Comparison of ENCODE assay signal across 12 cellular contexts in genomic region chr15:59996498-59997041, GRCh38. TPM values are rescaled to one million over a fixed set of nuclear protein-coding genes. Genes with fewer than 3 reads are reported as not detected.
A peak's percentile ranks its signal among the peaks of the same experiment; 100 is the strongest.
DNase-seq lines count a peak whose midpoint lies in the region; ATAC-seq, FAIRE-seq and TF ChIP-seq lines count a peak whose summit lies in the region.
"Had no signal": no experiment of that assay in that cellular context is flagged by ENCODE, and none has a peak within 500 bp of the region (broad histone marks: within the 10 kb centered on the region; RNA-seq: fewer than 3 reads in every experiment).

No MANE protein-coding gene starts in this region.

- H3K27me3 Mint-ChIP-seq in activated CD4-positive, alpha-beta memory T cell treated with anti-CD3 and anti-CD28 coated beads for 36 hours, result peaks cover 92% of the 10 kb centered on the region

- H3K4me3 ChIP-seq in left ventricle myocardium inferior, result peak overlapping the region; percentile 50

- ATAC-seq in left ventricle myocardium superior (no peak), left colon (peak; percentile 48)

- H3K36me3 ChIP-seq in left ventricle myocardium inferior, result no peaks in the 10 kb centered on the region
- H3K36me3 ChIP-seq: BLaER1 treated with 17β-estradiol and CSF1 and Interleukin-3, amounts not matched to agents 10 nM and 100 nM had no signal

- H3K4me3 Mint-ChIP-seq in activated CD4-positive, alpha-beta memory T cell treated with anti-CD3 and anti-CD28 coated beads for 36 hours, result peak overlapping the region; percentile 68

- peak; percentile 55 for FAIRE-seq in urothelium cell line (lab: Jason Lieb, UNC)

- no peak for TF ChIP-seq CTCF in left ventricle myocardium inferior (IDR thresholded peaks at IDR 0.05; ENCODE audit: borderline replicate concordance)

- intact Hi-C loops in left ventricle myocardium inferior (cut with micrococcal nuclease) (no loop called here), left ventricle myocardium superior (cut with micrococcal nuclease) (no loop called here), left colon (cut with DNase I, micrococcal nuclease) (no loop called here)
- intact Hi-C loops in activated CD4-positive, alpha-beta memory T cell treated with anti-CD3 and anti-CD28 coated beads for 36 hours (cut with micrococcal nuclease), result loop anchor here (1.0 to 10.0 kb wide), 4 partner anchors 78 to 331 kb away; no protein-coding TSS in a partner anchor

- H3K27ac ChIP-seq in left ventricle myocardium inferior (replicated peaks), result no peak overlapping the region
- H3K27ac ChIP-seq: BLaER1 treated with 17β-estradiol and CSF1 and Interleukin-3, amounts not matched to agents 10 nM and 100 nM; HL-60; skin epidermis had no signal

- peaks cover 8% of the 10 kb centered on the region for H3K4me1 ChIP-seq in left ventricle myocardium inferior

- peak overlapping the region; percentile 28 for H3K27ac Mint-ChIP-seq in activated CD4-positive, alpha-beta memory T cell treated with anti-CD3 and anti-CD28 coated beads for 36 hours

- no peak for DNase-seq in left ventricle myocardium inferior
- no peak for DNase-seq in left ventricle myocardium superior
- DNase-seq in activated CD4-positive, alpha-beta memory T cell treated with anti-CD3 and anti-CD28 coated beads for 36 hours, result peak; percentile 26
- no peak for DNase-seq in left colon
- DNase-seq in urothelium cell line (ENCODE audit: low spot score), result no peak
- DNase-seq in NCI-H510A treated with DMSO at 0.1 percent for 48 hours (lab: John Stamatoyannopoulos, UW), result no peak
- DNase-seq in glomerular visceral epithelial cell (ENCODE audit: extremely low spot score), result no peak
- no peak for DNase-seq in HCEC 1CT
- DNase-seq: GOT3 had no signal

- peaks cover 2% of the 10 kb centered on the region for H3K36me3 Mint-ChIP-seq in activated CD4-positive, alpha-beta memory T cell treated with anti-CD3 and anti-CD28 coated beads for 36 hours

- H3K27me3 ChIP-seq in left ventricle myocardium inferior (ENCODE audit: low read depth), result peaks cover 100% of the 10 kb centered on the region

- H3K9me3 Mint-ChIP-seq in activated CD4-positive, alpha-beta memory T cell treated with anti-CD3 and anti-CD28 coated beads for 36 hours, result no peaks in the 10 kb centered on the region

- peaks cover 49% of the 10 kb centered on the region for H3K4me1 Mint-ChIP-seq in activated CD4-positive, alpha-beta memory T cell treated with anti-CD3 and anti-CD28 coated beads for 36 hours (ENCODE audit: low read depth)

- H3K9me3 ChIP-seq in left ventricle myocardium inferior (replicated peaks), result no peaks in the 10 kb centered on the region

- CTCF ChIA-PET in activated CD4-positive, alpha-beta memory T cell treated with anti-CD3 and anti-CD28 coated beads for 36 hours (lab: Charles Lee), result interaction anchor here (0.7 to 4.1 kb wide), 8 partner anchors 8 to 331 kb away, joined by 3 to 34 read pairs (median 6); partner anchors contain the start of gene FOXB1

- POLR2A ChIA-PET in activated CD4-positive, alpha-beta memory T cell treated with anti-CD3 and anti-CD28 coated beads for 36 hours (lab: Charles Lee), result no interaction called here

RNA-seq across cellular contexts. Expression of gene FOXB1, which starts 7.5 kb away (rescaled TPM):
- total RNA-seq in left ventricle myocardium inferior, result not detected
- total RNA-seq in left ventricle myocardium superior, result not detected
- 1 to 10 TPM; 1.5 to 2.0 TPM for total RNA-seq in activated CD4-positive, alpha-beta memory T cell treated with anti-CD3 and anti-CD28 coated beads for 36 hours
- not detected for total RNA-seq in left colon
